ENCODE assay signal across 23 cellular contexts in genomic region chr21:34020934-34021553, GRCh38. TPM values are rescaled to one million over a fixed set of nuclear protein-coding genes. Genes with fewer than 3 reads are reported as not detected.
A peak's percentile ranks its signal among the peaks of the same experiment; 100 is the strongest.
DNase-seq lines count a peak whose midpoint lies in the region; TF ChIP-seq lines count a peak whose summit lies in the region.
"Had no signal": no experiment of that assay in that cellular context is flagged by ENCODE, and none has a peak within 500 bp of the region (broad histone marks: within the 10 kb centered on the region; RNA-seq: fewer than 3 reads in every experiment).

No MANE protein-coding gene starts in this region.

- peaks cover 19% of the 10 kb centered on the region for H3K4me1 Mint-ChIP-seq in osteocyte (ENCODE audit: unreplicated experiment)

- H3K4me2 ChIP-seq in Karpas-422 (ENCODE audit: low read depth, low read length, poor library complexity, severe bottlenecking), result peak overlapping the region; percentile 73
- H3K4me2 ChIP-seq in hepatocyte, result no peak overlapping the region

- H4K20me1 ChIP-seq in Karpas-422 (ENCODE audit: insufficient read depth, low read depth, low read length) (no peaks in the 10 kb centered on the region), hepatocyte (ENCODE audit: insufficient read depth, poor library complexity, severe bottlenecking) (no peaks in the 10 kb centered on the region)

- H3K79me2 ChIP-seq in Karpas-422 (ENCODE audit: low read length), result no peaks in the 10 kb centered on the region
- H3K79me2 ChIP-seq in hepatocyte, result no peaks in the 10 kb centered on the region

- no peaks in the 10 kb centered on the region for H3K36me3 Mint-ChIP-seq in osteocyte (ENCODE audit: unreplicated experiment)

- H3K9me3 Mint-ChIP-seq in osteocyte (ENCODE audit: unreplicated experiment), result peaks cover 4% of the 10 kb centered on the region

- no peak overlapping the region for H3K4me3 Mint-ChIP-seq in osteocyte (ENCODE audit: unreplicated experiment)

- H2AFZ ChIP-seq in Karpas-422 (ENCODE audit: low read length), result no peak overlapping the region
- H2AFZ ChIP-seq in hepatocyte, result no peak overlapping the region

- H3K9me2 ChIP-seq in Karpas-422 (replicated peaks; ENCODE audit: insufficient read depth, low read length) (no peaks in the 10 kb centered on the region), hepatocyte (replicated peaks; ENCODE audit: insufficient read depth) (no peaks in the 10 kb centered on the region)

- H3K4me3 ChIP-seq in Karpas-422 (ENCODE audit: low read length) (peak overlapping the region; percentile 47), hepatocyte (no peak overlapping the region)
- H3K4me3 ChIP-seq: dorsolateral prefrontal cortex, MG63, mucosa of descending colon, prostate gland, upper lobe of left lung had no signal

- H3K27ac ChIP-seq in Karpas-422 (ENCODE audit: low read length), result peak overlapping the region; percentile 97
- no peak overlapping the region for H3K27ac ChIP-seq in hepatocyte
- H3K27ac ChIP-seq: 22Rv1, dorsolateral prefrontal cortex, prostate gland, RWPE1, upper lobe of left lung had no signal

- DNase-seq in DMS 273 (lab: John Stamatoyannopoulos, UW; ENCODE audit: unreplicated experiment), result peak; percentile 61
- no peak for DNase-seq in DMS 273 treated with DMSO at 0.1 percent for 48 hours (lab: John Stamatoyannopoulos, UW)
- no peak for DNase-seq in Karpas-422
- peak; percentile 10 for DNase-seq in SK-N-DZ (ENCODE audit: low spot score)
- DNase-seq in osteocyte (ENCODE audit: extremely low spot score, unreplicated experiment), result peak; percentile 21
- no peak for DNase-seq in midbrain (lab: John Stamatoyannopoulos, UW)
- no peak for DNase-seq in hepatocyte (ENCODE audit: low spot score)
- DNase-seq in HPDE6-E6E7 (ENCODE audit: extremely low spot score), result no peak
- DNase-seq: activated CD4-positive, alpha-beta T cell treated with anti-CD3 and anti-CD28 coated beads, Interleukin-2, amount 50 U/mL, for 4 hours; activated CD4-positive, CD25-positive, alpha-beta regulatory T cell; CD8-positive, alpha-beta memory T cell; dorsolateral prefrontal cortex; HCEC 1CT; MG63; mucosa of descending colon; NCI-H1436 treated with DMSO at 0.1 percent for 48 hours; stimulated activated CD8-positive, alpha-beta memory T cell treated with anti-CD3 and anti-CD28 coated beads, Interleukin-4, amount 100 ng/mL, for 48 hours; T1000; upper lobe of left lung had no signal

- H3K4me1 ChIP-seq in Karpas-422 (ENCODE audit: low read length) (peaks cover 65% of the 10 kb centered on the region), hepatocyte (ENCODE audit: insufficient read depth) (peaks cover 19% of the 10 kb centered on the region)
- H3K4me1 ChIP-seq: prostate gland had no signal

- WGBS in hepatocyte (ENCODE audit: low lambda C conversion rate, missing lambda C conversion rate), result 97% methylated on average over 4 of the region's 4 CpGs

- no peaks in the 10 kb centered on the region for H3K27me3 Mint-ChIP-seq in osteocyte (ENCODE audit: unreplicated experiment)
- H3K27me3 Mint-ChIP-seq: CD8-positive, alpha-beta memory T cell had no signal

- no peak overlapping the region for H3K27ac Mint-ChIP-seq in osteocyte (ENCODE audit: unreplicated experiment)
- H3K27ac Mint-ChIP-seq: activated naive CD4-positive, alpha-beta T cell treated with anti-CD3 and anti-CD28 coated beads, Interleukin-2, amount 50 U/mL, for 72 hours had no signal

- H3K9me3 ChIP-seq in Karpas-422 (ENCODE audit: low read length) (peaks cover 7% of the 10 kb centered on the region; the same call in 1 of the 2 replicates), hepatocyte (ENCODE audit: low read depth) (no peaks in the 10 kb centered on the region)
- H3K9me3 ChIP-seq: MG63, prostate gland had no signal

- TF ChIP-seq CTCF in osteocyte (IDR thresholded peaks at IDR 0.05) (no peak), hepatocyte (IDR thresholded peaks at IDR 0.05; ENCODE audit: poor library complexity) (no peak)

- peak overlapping the region; percentile 56 for H3K9ac ChIP-seq in Karpas-422 (ENCODE audit: low read length)

- H3K27me3 ChIP-seq in Karpas-422 (ENCODE audit: low read length) (no peaks in the 10 kb centered on the region), hepatocyte (no peaks in the 10 kb centered on the region)
- H3K27me3 ChIP-seq: MG63, upper lobe of left lung had no signal

- H3K36me3 ChIP-seq in Karpas-422 (ENCODE audit: insufficient read depth, low read length), result peaks cover 7% of the 10 kb centered on the region; the same call in 1 of the 2 replicates
- no peaks in the 10 kb centered on the region for H3K36me3 ChIP-seq in hepatocyte (replicated peaks; ENCODE audit: insufficient read depth, low read depth)
- H3K36me3 ChIP-seq: MG63, prostate gland, upper lobe of left lung had no signal

RNA-seq across cellular contexts. Expression of gene MRPS6, which starts 52.3 kb away (rescaled TPM):
- total RNA-seq in Karpas-422 (2014; rRNA removed; shearing (Covaris generic); ENCODE audit: low replicate concordance), result 28.4 and 56.8 TPM in 2 replicates
- polyA plus RNA-seq in SK-N-DZ (2014; cell fraction: cytosol; rRNA removed), result 24.0 and 29.0 TPM in 2 replicates
- 16.5 and 34.2 TPM in 2 replicates for polyA plus RNA-seq in SK-N-DZ (2014; cell fraction: nucleus; rRNA removed)
- 114 and 124 TPM in 2 replicates for total RNA-seq in osteocyte
- total RNA-seq in hepatocyte, result 54.9 and 72.3 TPM in 2 replicates
- polyA plus RNA-seq in hepatocyte, result 188 and 201 TPM in 2 replicates

RNA-seq across cellular contexts. Expression of gene SLC5A3, which starts 52.3 kb away (rescaled TPM):
- total RNA-seq in Karpas-422 (2014; rRNA removed; shearing (Covaris generic); ENCODE audit: low replicate concordance), result 23.7 and 55.0 TPM in 2 replicates
- 7.4 and 7.7 TPM in 2 replicates for polyA plus RNA-seq in SK-N-DZ (2014; cell fraction: cytosol; rRNA removed)
- polyA plus RNA-seq in SK-N-DZ (2014; cell fraction: nucleus; rRNA removed), result 5.9 and 7.1 TPM in 2 replicates
- total RNA-seq in osteocyte, result 63.9 and 68.2 TPM in 2 replicates
- 64.0 and 67.1 TPM in 2 replicates for total RNA-seq in hepatocyte
- 8.1 and 9.2 TPM in 2 replicates for polyA plus RNA-seq in hepatocyte

Comparison
In these comparisons a context has a peak if more than half of its experiments do, and no peak if none do; other contexts are left out.
1. DNase-seq: peak in DMS 273 (single experiment), SK-N-DZ (single experiment) and osteocyte (single experiment); none in DMS 273 treated with DMSO at 0.1 percent for 48 hours (single experiment), Karpas-422 (single experiment), midbrain (single experiment), hepatocyte (single experiment) and HPDE6-E6E7 (single experiment).